1 cellular context compared by ENCODE assay signal in the genomic region with DNA sequence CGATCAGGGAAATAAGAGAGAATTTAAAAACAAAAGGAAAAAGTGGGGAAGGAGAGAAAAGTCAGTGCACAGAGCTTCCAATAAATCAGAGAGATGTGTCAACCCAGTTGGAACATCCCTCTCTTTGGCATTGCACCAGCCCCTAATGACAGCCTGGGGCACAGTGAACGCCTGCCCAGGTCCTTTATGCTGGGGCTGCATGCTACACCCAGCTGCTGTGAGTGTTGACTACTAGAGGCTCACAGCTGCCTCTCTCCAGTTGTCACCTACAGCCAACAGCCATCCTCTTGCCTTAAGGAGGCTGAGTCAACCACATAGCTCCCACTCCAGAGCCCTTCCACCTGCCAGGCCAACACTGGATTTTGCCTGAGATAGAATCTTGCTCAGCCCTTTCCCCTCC.
TF ChIP-seq lines count a peak whose summit lies in the region.

No MANE protein-coding gene starts in this region.

TF ChIP-seq in GM23338, 12 proteins besides CTCF, POLR2A, EP300 and RAD21 (continued from another document):
- TF ChIP-seq, protein P1, sequence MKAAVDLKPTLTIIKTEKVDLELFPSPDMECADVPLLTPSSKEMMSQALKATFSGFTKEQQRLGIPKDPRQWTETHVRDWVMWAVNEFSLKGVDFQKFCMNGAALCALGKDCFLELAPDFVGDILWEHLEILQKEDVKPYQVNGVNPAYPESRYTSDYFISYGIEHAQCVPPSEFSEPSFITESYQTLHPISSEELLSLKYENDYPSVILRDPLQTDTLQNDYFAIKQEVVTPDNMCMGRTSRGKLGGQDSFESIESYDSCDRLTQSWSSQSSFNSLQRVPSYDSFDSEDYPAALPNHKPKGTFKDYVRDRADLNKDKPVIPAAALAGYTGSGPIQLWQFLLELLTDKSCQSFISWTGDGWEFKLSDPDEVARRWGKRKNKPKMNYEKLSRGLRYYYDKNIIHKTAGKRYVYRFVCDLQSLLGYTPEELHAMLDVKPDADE (IDR thresholded peaks at IDR 0.05), result no peak
- no peak for TF ChIP-seq EZH2 (IDR thresholded peaks at IDR 0.05; ENCODE audit: low read depth, unreplicated experiment)
- no peak for TF ChIP-seq ZNF331 (CRISPR knock-in tag; IDR thresholded peaks at IDR 0.05; ENCODE audit: low read depth)
- no peak for TF ChIP-seq JUNB (IDR thresholded peaks at IDR 0.05; ENCODE audit: unreplicated experiment)
- no peak for TF ChIP-seq ZNF114 (CRISPR knock-in tag; IDR thresholded peaks at IDR 0.05)
- no peak for TF ChIP-seq NANOG (IDR thresholded peaks at IDR 0.05; ENCODE audit: borderline replicate concordance)
- TF ChIP-seq, protein P2, sequence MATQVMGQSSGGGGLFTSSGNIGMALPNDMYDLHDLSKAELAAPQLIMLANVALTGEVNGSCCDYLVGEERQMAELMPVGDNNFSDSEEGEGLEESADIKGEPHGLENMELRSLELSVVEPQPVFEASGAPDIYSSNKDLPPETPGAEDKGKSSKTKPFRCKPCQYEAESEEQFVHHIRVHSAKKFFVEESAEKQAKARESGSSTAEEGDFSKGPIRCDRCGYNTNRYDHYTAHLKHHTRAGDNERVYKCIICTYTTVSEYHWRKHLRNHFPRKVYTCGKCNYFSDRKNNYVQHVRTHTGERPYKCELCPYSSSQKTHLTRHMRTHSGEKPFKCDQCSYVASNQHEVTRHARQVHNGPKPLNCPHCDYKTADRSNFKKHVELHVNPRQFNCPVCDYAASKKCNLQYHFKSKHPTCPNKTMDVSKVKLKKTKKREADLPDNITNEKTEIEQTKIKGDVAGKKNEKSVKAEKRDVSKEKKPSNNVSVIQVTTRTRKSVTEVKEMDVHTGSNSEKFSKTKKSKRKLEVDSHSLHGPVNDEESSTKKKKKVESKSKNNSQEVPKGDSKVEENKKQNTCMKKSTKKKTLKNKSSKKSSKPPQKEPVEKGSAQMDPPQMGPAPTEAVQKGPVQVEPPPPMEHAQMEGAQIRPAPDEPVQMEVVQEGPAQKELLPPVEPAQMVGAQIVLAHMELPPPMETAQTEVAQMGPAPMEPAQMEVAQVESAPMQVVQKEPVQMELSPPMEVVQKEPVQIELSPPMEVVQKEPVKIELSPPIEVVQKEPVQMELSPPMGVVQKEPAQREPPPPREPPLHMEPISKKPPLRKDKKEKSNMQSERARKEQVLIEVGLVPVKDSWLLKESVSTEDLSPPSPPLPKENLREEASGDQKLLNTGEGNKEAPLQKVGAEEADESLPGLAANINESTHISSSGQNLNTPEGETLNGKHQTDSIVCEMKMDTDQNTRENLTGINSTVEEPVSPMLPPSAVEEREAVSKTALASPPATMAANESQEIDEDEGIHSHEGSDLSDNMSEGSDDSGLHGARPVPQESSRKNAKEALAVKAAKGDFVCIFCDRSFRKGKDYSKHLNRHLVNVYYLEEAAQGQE (IDR thresholded peaks at IDR 0.05; ENCODE audit: unreplicated experiment), result no peak
- TF ChIP-seq, protein P3, sequence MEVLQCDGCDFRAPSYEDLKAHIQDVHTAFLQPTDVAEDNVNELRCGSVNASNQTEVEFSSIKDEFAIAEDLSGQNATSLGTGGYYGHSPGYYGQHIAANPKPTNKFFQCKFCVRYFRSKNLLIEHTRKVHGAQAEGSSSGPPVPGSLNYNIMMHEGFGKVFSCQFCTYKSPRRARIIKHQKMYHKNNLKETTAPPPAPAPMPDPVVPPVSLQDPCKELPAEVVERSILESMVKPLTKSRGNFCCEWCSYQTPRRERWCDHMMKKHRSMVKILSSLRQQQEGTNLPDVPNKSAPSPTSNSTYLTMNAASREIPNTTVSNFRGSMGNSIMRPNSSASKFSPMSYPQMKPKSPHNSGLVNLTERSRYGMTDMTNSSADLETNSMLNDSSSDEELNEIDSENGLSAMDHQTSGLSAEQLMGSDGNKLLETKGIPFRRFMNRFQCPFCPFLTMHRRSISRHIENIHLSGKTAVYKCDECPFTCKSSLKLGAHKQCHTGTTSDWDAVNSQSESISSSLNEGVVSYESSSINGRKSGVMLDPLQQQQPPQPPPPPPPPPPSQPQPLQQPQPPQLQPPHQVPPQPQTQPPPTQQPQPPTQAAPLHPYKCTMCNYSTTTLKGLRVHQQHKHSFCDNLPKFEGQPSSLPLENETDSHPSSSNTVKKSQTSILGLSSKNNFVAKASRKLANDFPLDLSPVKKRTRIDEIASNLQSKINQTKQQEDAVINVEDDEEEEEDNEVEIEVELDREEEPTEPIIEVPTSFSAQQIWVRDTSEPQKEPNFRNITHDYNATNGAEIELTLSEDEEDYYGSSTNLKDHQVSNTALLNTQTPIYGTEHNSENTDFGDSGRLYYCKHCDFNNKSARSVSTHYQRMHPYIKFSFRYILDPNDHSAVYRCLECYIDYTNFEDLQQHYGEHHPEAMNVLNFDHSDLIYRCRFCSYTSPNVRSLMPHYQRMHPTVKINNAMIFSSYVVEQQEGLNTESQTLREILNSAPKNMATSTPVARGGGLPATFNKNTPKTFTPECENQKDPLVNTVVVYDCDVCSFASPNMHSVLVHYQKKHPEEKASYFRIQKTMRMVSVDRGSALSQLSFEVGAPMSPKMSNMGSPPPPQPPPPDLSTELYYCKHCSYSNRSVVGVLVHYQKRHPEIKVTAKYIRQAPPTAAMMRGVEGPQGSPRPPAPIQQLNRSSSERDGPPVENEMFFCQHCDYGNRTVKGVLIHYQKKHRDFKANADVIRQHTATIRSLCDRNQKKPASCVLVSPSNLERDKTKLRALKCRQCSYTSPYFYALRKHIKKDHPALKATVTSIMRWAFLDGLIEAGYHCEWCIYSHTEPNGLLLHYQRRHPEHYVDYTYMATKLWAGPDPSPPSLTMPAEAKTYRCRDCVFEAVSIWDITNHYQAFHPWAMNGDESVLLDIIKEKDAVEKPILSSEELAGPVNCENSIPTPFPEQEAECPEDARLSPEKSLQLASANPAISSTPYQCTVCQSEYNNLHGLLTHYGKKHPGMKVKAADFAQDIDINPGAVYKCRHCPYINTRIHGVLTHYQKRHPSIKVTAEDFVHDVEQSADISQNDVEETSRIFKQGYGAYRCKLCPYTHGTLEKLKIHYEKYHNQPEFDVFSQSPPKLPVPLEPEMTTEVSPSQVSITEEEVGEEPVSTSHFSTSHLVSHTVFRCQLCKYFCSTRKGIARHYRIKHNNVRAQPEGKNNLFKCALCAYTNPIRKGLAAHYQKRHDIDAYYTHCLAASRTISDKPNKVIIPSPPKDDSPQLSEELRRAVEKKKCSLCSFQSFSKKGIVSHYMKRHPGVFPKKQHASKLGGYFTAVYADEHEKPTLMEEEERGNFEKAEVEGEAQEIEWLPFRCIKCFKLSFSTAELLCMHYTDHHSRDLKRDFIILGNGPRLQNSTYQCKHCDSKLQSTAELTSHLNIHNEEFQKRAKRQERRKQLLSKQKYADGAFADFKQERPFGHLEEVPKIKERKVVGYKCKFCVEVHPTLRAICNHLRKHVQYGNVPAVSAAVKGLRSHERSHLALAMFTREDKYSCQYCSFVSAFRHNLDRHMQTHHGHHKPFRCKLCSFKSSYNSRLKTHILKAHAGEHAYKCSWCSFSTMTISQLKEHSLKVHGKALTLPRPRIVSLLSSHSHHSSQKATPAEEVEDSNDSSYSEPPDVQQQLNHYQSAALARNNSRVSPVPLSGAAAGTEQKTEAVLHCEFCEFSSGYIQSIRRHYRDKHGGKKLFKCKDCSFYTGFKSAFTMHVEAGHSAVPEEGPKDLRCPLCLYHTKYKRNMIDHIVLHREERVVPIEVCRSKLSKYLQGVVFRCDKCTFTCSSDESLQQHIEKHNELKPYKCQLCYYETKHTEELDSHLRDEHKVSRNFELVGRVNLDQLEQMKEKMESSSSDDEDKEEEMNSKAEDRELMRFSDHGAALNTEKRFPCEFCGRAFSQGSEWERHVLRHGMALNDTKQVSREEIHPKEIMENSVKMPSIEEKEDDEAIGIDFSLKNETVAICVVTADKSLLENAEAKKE (CRISPR knock-in tag; IDR thresholded peaks at IDR 0.05), result no peak
- TF ChIP-seq CREB1 (CRISPR knock-in tag; IDR thresholded peaks at IDR 0.05; ENCODE audit: low read depth), result no peak
